18 cellular contexts compared by ENCODE assay signal in the genomic region with DNA sequence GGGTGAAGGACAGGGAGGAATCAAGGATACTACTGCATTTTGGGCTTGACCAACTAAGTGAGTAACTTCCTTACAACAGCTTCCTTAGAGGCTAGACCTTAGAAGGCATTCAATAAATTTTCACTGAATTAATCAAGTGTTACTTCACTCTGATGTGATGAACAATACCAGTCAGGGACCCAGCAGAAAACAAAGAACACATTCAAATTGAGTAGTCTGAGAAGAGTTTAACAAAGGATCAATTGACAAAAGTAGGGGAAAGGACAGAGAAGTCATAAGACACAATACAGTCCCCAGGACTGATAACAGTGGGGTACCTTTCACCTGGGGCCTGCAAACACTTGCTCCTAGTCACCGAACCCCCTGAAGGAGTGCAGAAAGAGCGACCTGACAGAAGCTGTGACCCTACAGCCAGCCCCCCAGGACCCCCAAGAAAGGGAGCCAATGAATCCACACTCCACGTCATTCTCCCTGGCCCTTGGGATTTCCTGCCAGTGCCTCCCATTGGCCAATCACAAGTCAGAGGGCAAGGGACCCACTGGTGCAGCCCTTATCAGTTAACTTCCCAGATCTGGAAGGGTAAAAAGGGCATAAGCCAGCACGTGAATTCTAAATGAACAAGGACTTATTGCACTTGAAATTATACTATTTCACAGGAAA. TPM values are rescaled to one million over a fixed set of nuclear protein-coding genes. Genes with fewer than 3 reads are reported as not detected.
DNase-seq lines count a peak whose midpoint lies in the region; ATAC-seq and TF ChIP-seq lines count a peak whose summit lies in the region.
"Had no signal": no experiment of that assay in that cellular context is flagged by ENCODE, and none has a peak within 500 bp of the region (broad histone marks: within the 10 kb centered on the region; RNA-seq: fewer than 3 reads in every experiment).

No MANE protein-coding gene starts in this region.

- no peaks in the 10 kb centered on the region for H3F3A ChIP-seq in PC-3 (ENCODE audit: low read length, unreplicated experiment)

- H3K27me3 ChIP-seq in CD8-positive, alpha-beta T cell (ENCODE audit: insufficient read depth, low read length), result no peaks in the 10 kb centered on the region
- no peaks in the 10 kb centered on the region for H3K27me3 ChIP-seq in PC-3 (ENCODE audit: low read length)
- no peaks in the 10 kb centered on the region for H3K27me3 ChIP-seq in H7 (ENCODE audit: control insufficient read depth, insufficient read depth, low read length)
- H3K27me3 ChIP-seq: brain microvascular endothelial cell, neural progenitor cell, spleen, tibial nerve had no signal

- no peak for TF ChIP-seq CTCF in CD8-positive, alpha-beta T cell (IDR thresholded peaks at IDR 0.05)
- no peak for TF ChIP-seq CTCF in PC-3 (conservative IDR thresholded peaks at IDR 0.05; ENCODE audit: low read depth, low read length)

- DNase-seq in CD8-positive, alpha-beta T cell, result no peak
- DNase-seq in PC-3 (no peak), pons (ENCODE audit: low spot score) (peak; percentile 99), activated gamma-delta T cell (lab: John Stamatoyannopoulos, UW) (no peak), H7 (no peak), EL (no peak)
- DNase-seq in effector memory CD8-positive, alpha-beta T cell, result no peak
- DNase-seq: activated CD4-positive, alpha-beta T cell treated with anti-CD3 and anti-CD28 coated beads for 48 hours; activated T-cell treated with anti-CD3 and anti-CD28 coated beads for 4 hours; brain microvascular endothelial cell; foreskin fibroblast; GDM1; NCI-H1436; spleen had no signal

- H3K27ac Mint-ChIP-seq in CD8-positive, alpha-beta T cell, result peak overlapping the region; percentile 27
- peak overlapping the region; percentile 0 to 15 for H3K27ac Mint-ChIP-seq in effector memory CD8-positive, alpha-beta T cell
- H3K27ac Mint-ChIP-seq: B cell, mesothelial cell of epicardium, neural progenitor cell had no signal

- POLR2A ChIA-PET in CD8-positive, alpha-beta T cell (lab: Charles Lee), result interaction anchor here (1.0 kb wide), 1 partner anchor 9 kb away, joined by 3 read pairs; no protein-coding TSS in a partner anchor
- POLR2A ChIA-PET in PC-3 (lab: Charles Lee; ENCODE audit: unreplicated experiment), result interaction anchor here (0.6 kb wide), 1 partner anchor 21 kb away, joined by 4 read pairs; no protein-coding TSS in a partner anchor

- ATAC-seq in CD8-positive, alpha-beta T cell, result no peak
- peak; percentile 22; the same call in 1 of the 2 replicates for ATAC-seq in PC-3
- no peak for ATAC-seq in effector memory CD8-positive, alpha-beta T cell (replicated peaks)

- no peaks in the 10 kb centered on the region for H3K9me2 ChIP-seq in PC-3 (replicated peaks; ENCODE audit: low read length)

- H3K9me3 ChIP-seq in CD8-positive, alpha-beta T cell (ENCODE audit: low read length), result no peaks in the 10 kb centered on the region
- no peaks in the 10 kb centered on the region for H3K9me3 ChIP-seq in PC-3 (ENCODE audit: low read length)
- H3K9me3 ChIP-seq: spleen, tibial nerve had no signal

- H3K9me3 Mint-ChIP-seq in CD8-positive, alpha-beta T cell, result no peaks in the 10 kb centered on the region
- H3K9me3 Mint-ChIP-seq in effector memory CD8-positive, alpha-beta T cell, result no peaks in the 10 kb centered on the region
- H3K9me3 Mint-ChIP-seq: mesothelial cell of epicardium, neural progenitor cell had no signal

- peaks cover 3% of the 10 kb centered on the region for H3K4me1 ChIP-seq in CD8-positive, alpha-beta T cell (ENCODE audit: insufficient read depth, low read length)
- H3K4me1 ChIP-seq in PC-3 (ENCODE audit: insufficient read depth, low read length), result no peaks in the 10 kb centered on the region
- H3K4me1 ChIP-seq: neural progenitor cell had no signal

- peaks cover 36% of the 10 kb centered on the region for H3K79me2 ChIP-seq in PC-3 (ENCODE audit: low read length)

- no peaks in the 10 kb centered on the region for H3K27me3 Mint-ChIP-seq in CD8-positive, alpha-beta T cell (ENCODE audit: low read depth)
- no peaks in the 10 kb centered on the region for H3K27me3 Mint-ChIP-seq in effector memory CD8-positive, alpha-beta T cell
- H3K27me3 Mint-ChIP-seq: B cell had no signal

- H3K4me3 Mint-ChIP-seq in CD8-positive, alpha-beta T cell, result no peak overlapping the region
- no peak overlapping the region for H3K4me3 Mint-ChIP-seq in effector memory CD8-positive, alpha-beta T cell
- H3K4me3 Mint-ChIP-seq: B cell, mesothelial cell of epicardium, neural progenitor cell had no signal

- H3K9ac ChIP-seq in PC-3 (ENCODE audit: low read length), result no peak overlapping the region
- H3K9ac ChIP-seq: neural progenitor cell had no signal

- H3K27ac ChIP-seq in CD8-positive, alpha-beta T cell (ENCODE audit: low read depth, low read length), result no peak overlapping the region
- H3K27ac ChIP-seq in PC-3 (ENCODE audit: low read length), result no peak overlapping the region
- H3K27ac ChIP-seq: brain microvascular endothelial cell, neural progenitor cell, spleen had no signal

- H3K36me3 Mint-ChIP-seq in CD8-positive, alpha-beta T cell, result peaks cover 71% of the 10 kb centered on the region
- H3K36me3 Mint-ChIP-seq in effector memory CD8-positive, alpha-beta T cell (ENCODE audit: insufficient read depth), result peaks cover 56% of the 10 kb centered on the region

- no TSS peak for BruUV-seq in PC-3 (replicated peaks; lab: Mats Ljungman, UMichigan)

- no peak overlapping the region for H2AFZ ChIP-seq in PC-3 (ENCODE audit: low read length)
- H2AFZ ChIP-seq: neural progenitor cell had no signal

- H3K4me3 ChIP-seq in CD8-positive, alpha-beta T cell (ENCODE audit: low read depth, low read length), result no peak overlapping the region
- H3K4me3 ChIP-seq in PC-3 (ENCODE audit: low read length) (no peak overlapping the region), H7 (ENCODE audit: insufficient read depth, low read depth, low read length) (no peak overlapping the region)
- H3K4me3 ChIP-seq: neural progenitor cell, spleen, tibial nerve had no signal

- no peaks in the 10 kb centered on the region for H4K20me1 ChIP-seq in PC-3 (ENCODE audit: low read length)

- CTCF ChIA-PET in CD8-positive, alpha-beta T cell (lab: Charles Lee), result interaction anchor here (0.5 to 2.1 kb wide), 2 partner anchors 11 to 98 kb away, joined by 3 to 17 read pairs; no protein-coding TSS in a partner anchor
- CTCF ChIA-PET in PC-3 (lab: Charles Lee), result no interaction called here

- intact Hi-C loops in CD8-positive, alpha-beta T cell (cut with DNase I, micrococcal nuclease), result no loop called here
- intact Hi-C loops in PC-3 (cut with micrococcal nuclease), result no loop called here

- H3K4me1 Mint-ChIP-seq in CD8-positive, alpha-beta T cell (ENCODE audit: low read depth), result peaks cover 32% of the 10 kb centered on the region
- peaks cover 12 to 30% of the 10 kb centered on the region in 2 donors for H3K4me1 Mint-ChIP-seq in effector memory CD8-positive, alpha-beta T cell (ENCODE audit: low read depth in 2 of 2)
- H3K4me1 Mint-ChIP-seq: mesothelial cell of epicardium, neural progenitor cell had no signal

- no peak overlapping the region for H3K4me2 ChIP-seq in PC-3 (ENCODE audit: low read length)
- H3K4me2 ChIP-seq: neural progenitor cell had no signal

- peaks cover 39% of the 10 kb centered on the region for H3K36me3 ChIP-seq in CD8-positive, alpha-beta T cell (ENCODE audit: insufficient read depth, low read length)
- H3K36me3 ChIP-seq in PC-3 (ENCODE audit: low read depth, low read length) (peaks cover 60% of the 10 kb centered on the region), H7 (replicated peaks; ENCODE audit: control insufficient read depth, insufficient read depth, low read length) (peaks cover 20% of the 10 kb centered on the region)

RNA-seq across cellular contexts. Expression of a gene that starts 6.9 kb away (rescaled TPM):
- total RNA-seq in CD8-positive, alpha-beta T cell, result 100 to 1,000 TPM in 1 of 2 experiments, 10 to 100 TPM in 1; 96.5 to 106 TPM
- total RNA-seq in PC-3 (2014; rRNA removed), result 171 and 199 TPM in 2 replicates
- total RNA-seq in H7 (2014; rRNA removed; shearing (Covaris generic)), result 161 and 167 TPM in 2 replicates

RNA-seq across cellular contexts. Expression of a gene that starts 48.8 kb away (rescaled TPM):
- 1 to 10 TPM; 3.6 to 4.1 TPM for total RNA-seq in CD8-positive, alpha-beta T cell
- 20.1 and 26.5 TPM in 2 replicates for total RNA-seq in PC-3 (2014; rRNA removed)
- total RNA-seq in H7 (2014; rRNA removed; shearing (Covaris generic)), result 11.0 and 11.6 TPM in 2 replicates

RNA-seq across cellular contexts. Expression of a gene that starts 54.6 kb away (rescaled TPM):
- 10 to 100 TPM; 46.8 to 51.3 TPM for total RNA-seq in CD8-positive, alpha-beta T cell
- total RNA-seq in PC-3 (2014; rRNA removed), result 73.7 and 88.2 TPM in 2 replicates
- 77.2 and 82.4 TPM in 2 replicates for total RNA-seq in H7 (2014; rRNA removed; shearing (Covaris generic))
